ENCODE assay signal across 13 cellular contexts in the genomic region with DNA sequence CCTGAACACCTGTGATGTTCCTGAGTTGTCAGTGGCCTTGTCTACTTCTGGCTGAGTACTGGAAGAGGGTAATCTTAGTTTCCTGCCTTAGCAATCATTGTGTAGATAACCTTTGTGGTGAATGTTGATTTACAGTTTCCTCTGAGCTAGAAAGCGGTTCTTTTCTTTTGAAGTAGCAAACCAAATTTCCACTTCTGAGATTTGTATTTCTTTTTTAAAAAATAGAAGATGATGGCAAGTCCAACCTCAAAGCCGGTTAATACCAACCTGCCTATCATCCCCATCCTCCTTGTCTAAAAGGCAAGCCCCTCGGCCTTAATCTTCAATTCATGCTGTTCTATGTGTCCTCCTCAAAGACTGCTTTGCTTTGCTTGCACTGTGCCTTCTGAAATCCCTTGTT.
"Had no signal": no experiment of that assay in that cellular context is flagged by ENCODE, and none has a peak within 500 bp of the region (broad histone marks: within the 10 kb centered on the region; RNA-seq: fewer than 3 reads in every experiment).

No MANE protein-coding gene starts in this region.

- H3K36me3 Mint-ChIP-seq: memory B cell, naive B cell, WTC11 had no signal

- H3K4me3 ChIP-seq: body of pancreas, mucosa of descending colon, pancreas, right lobe of liver, thoracic aorta, upper lobe of right lung had no signal

- H3K4me1 Mint-ChIP-seq: memory B cell, naive B cell, WTC11 had no signal

- ATAC-seq: body of pancreas; effector memory CD8-positive, alpha-beta T cell; mucosa of descending colon; pancreas; right lobe of liver; upper lobe of right lung; WTC11 had no signal

- DNase-seq: body of pancreas; effector memory CD8-positive, alpha-beta T cell; mucosa of descending colon; naive B cell; pancreas; right lobe of liver; small intestine; stimulated activated CD4-positive, alpha-beta T cell treated with anti-CD3 and anti-CD28 coated beads, Interleukin-15, amount 100 ng/mL, for 24 hours; stimulated activated CD4-positive, alpha-beta T cell treated with anti-CD3 and anti-CD28 coated beads, Interleukin-4, amount 100 ng/mL, for 1 hour; upper lobe of right lung had no signal

- H3K27ac Mint-ChIP-seq: effector memory CD8-positive, alpha-beta T cell; memory B cell; naive B cell; WTC11 had no signal

- H3K9me3 Mint-ChIP-seq: effector memory CD8-positive, alpha-beta T cell; memory B cell; naive B cell; WTC11 had no signal

- H3K4me3 Mint-ChIP-seq: effector memory CD8-positive, alpha-beta T cell; memory B cell; naive B cell; WTC11 had no signal
